8 cellular contexts compared by ENCODE assay signal in the genomic region with DNA sequence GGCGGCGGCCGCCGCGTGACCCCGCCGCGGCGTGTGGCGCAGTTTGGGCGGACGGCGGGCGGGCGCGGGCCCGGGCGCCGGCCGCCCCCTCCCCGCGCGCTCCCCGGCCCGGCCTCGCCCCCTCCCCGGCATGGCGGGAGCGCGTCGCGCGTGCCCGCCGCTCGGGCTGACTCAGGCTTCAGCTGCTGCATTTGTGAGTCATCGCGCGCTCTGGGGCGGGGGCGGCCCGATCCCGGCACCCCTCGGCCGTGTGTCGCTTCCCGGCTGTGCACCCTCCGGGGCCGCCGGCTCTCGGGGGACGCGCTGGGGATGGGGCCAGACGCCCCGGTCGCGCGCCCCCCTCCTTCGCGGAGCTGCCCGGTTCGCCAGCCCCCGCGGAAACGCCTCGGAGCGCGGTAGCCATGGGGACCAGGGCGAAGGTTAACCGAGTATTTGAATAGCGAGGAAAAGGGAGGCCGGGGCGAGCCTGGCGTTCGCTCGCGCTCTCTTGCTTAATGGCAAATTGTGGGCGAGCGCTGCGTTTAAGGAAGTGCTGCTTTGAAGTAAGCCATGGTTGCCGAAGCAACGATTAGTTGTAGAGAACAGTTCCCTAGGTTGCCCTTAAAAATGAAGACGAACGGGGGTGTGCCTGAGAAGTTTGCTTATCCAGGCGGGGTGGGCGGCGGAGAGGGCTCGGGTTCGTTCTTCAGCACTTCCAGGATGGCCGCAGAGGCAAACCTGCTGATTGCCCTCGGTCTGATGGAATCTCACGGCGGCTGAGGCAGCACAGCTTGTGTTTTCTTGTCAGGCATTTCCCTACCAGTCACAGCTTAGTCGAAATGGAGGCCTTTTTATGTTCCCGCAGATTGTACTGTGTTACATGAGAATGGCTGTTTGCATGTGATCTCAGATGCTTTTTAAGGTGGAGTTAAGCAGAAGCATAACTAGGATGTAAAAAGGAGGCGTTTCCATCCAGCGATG. TPM values are rescaled to one million over a fixed set of nuclear protein-coding genes. Genes with fewer than 3 reads are reported as not detected.
DNase-seq lines count a peak whose midpoint lies in the region; ATAC-seq and TF ChIP-seq lines count a peak whose summit lies in the region.

No MANE protein-coding gene starts in this region.

- POLR2A ChIA-PET in WTC11 (lab: Charles Lee), result interaction anchor here (1.3 to 4.2 kb wide), 2 partner anchors 10 to 20 kb away, joined by 4 to 39 read pairs; no protein-coding TSS in a partner anchor

- H2AFZ ChIP-seq in DND-41 (ENCODE audit: low read depth, low read length) (no peak overlapping the region; the same call in 1 of the 2 replicates), Karpas-422 (ENCODE audit: low read length) (no peak overlapping the region)

- no peaks in the 10 kb centered on the region for H3K9me3 Mint-ChIP-seq in WTC11
- no peaks in the 10 kb centered on the region for H3K9me3 Mint-ChIP-seq in immature natural killer cell

- no peak for TF ChIP-seq CTCF in DND-41 (IDR thresholded peaks at IDR 0.05; ENCODE audit: borderline replicate concordance, extremely low read depth, low read length, poor library complexity, severe bottlenecking)
- TF ChIP-seq CTCF in WTC11 (IDR thresholded peaks at IDR 0.05), result no peak

- H3K79me2 ChIP-seq in DND-41 (ENCODE audit: insufficient read depth, low read length) (peaks cover 66% of the 10 kb centered on the region), Karpas-422 (ENCODE audit: low read length) (peaks cover 30% of the 10 kb centered on the region)

- CTCF ChIA-PET in WTC11 (lab: Charles Lee), result interaction anchor here (0.5 to 1.6 kb wide), 6 partner anchors 9 to 228 kb away, joined by 3 to 6 read pairs (median 4); no protein-coding TSS in a partner anchor

- H3K36me3 ChIP-seq in DND-41 (ENCODE audit: insufficient read depth, low read length) (peaks cover 56% of the 10 kb centered on the region), Karpas-422 (ENCODE audit: insufficient read depth, low read length) (peaks cover 49% of the 10 kb centered on the region)

- peaks cover 48% of the 10 kb centered on the region for H3K36me3 Mint-ChIP-seq in WTC11
- peaks cover 19 to 45% (median 44%) of the 10 kb centered on the region in 3 donors for H3K36me3 Mint-ChIP-seq in immature natural killer cell

- H3K27me3 Mint-ChIP-seq in WTC11 (ENCODE audit: low read depth) (no peaks in the 10 kb centered on the region), immature natural killer cell (ENCODE audit: low read depth in 3 of 3) (peaks cover 17 to 27% (median 23%) of the 10 kb centered on the region in 3 donors)

- H3K27me3 ChIP-seq in DND-41 (ENCODE audit: insufficient read depth, low read length, poor library complexity), result no peaks in the 10 kb centered on the region
- no peaks in the 10 kb centered on the region for H3K27me3 ChIP-seq in Karpas-422 (ENCODE audit: low read length)

- H3K9ac ChIP-seq in DND-41 (ENCODE audit: low read depth, low read length), result peak overlapping the region; percentile 100
- peak overlapping the region; percentile 95 for H3K9ac ChIP-seq in Karpas-422 (ENCODE audit: low read length)

- H3K9me3 ChIP-seq in DND-41 (ENCODE audit: insufficient read depth, low read length, severe bottlenecking) (no peaks in the 10 kb centered on the region), Karpas-422 (ENCODE audit: low read length) (no peaks in the 10 kb centered on the region)

- H3K4me3 Mint-ChIP-seq in WTC11, result peak overlapping the region; percentile 80
- peak overlapping the region; percentile 92 to 97 (median 94) for H3K4me3 Mint-ChIP-seq in immature natural killer cell

- ATAC-seq in DND-41 (ENCODE audit: insufficient read depth, low read depth) (peak; percentile 22), GM21576 (IDR thresholded peaks at IDR 0.05; ENCODE audit: unreplicated experiment) (peak; percentile 22), WTC11 (no peak; the same call in 1 of the 2 replicates)

- in situ Hi-C loops in T47D (cut with HindIII; ENCODE audit: low pct_unique_long_range_greater_than_20kb, low sequenced_read_pairs), result no loop called here

- H3K27ac Mint-ChIP-seq in WTC11 (peak overlapping the region; percentile 90), immature natural killer cell (peak overlapping the region; percentile 88 to 96 (median 94))

- no peaks in the 10 kb centered on the region for H3K9me2 ChIP-seq in Karpas-422 (replicated peaks; ENCODE audit: insufficient read depth, low read length)

- peak; percentile 73 for DNase-seq in DND-41
- peak; percentile 88 for DNase-seq in Karpas-422
- DNase-seq in WTC11 (ENCODE audit: low spot score), result peak; percentile 49
- peak; percentile 38 to 71 for DNase-seq in T47D (ENCODE audit: low read depth in 1 of 2, low spot score in 1 of 2)
- peak in 2 of 3 donors; percentile 55 to 65 for DNase-seq in immature natural killer cell
- DNase-seq in NCI-H1048 (lab: John Stamatoyannopoulos, UW), result no peak

- H3K27ac ChIP-seq in DND-41 (ENCODE audit: low read length) (peak overlapping the region; percentile 96), Karpas-422 (ENCODE audit: low read length) (peak overlapping the region; percentile 79), skin epidermis (peak overlapping the region; percentile 97 to 100 (median 100))

- H4K20me1 ChIP-seq in DND-41 (ENCODE audit: insufficient read depth, low read length) (peaks cover 51% of the 10 kb centered on the region), Karpas-422 (ENCODE audit: insufficient read depth, low read depth, low read length) (peaks cover 51% of the 10 kb centered on the region)

- H3K4me1 Mint-ChIP-seq in WTC11 (peaks cover 37% of the 10 kb centered on the region), immature natural killer cell (peaks cover 33 to 45% of the 10 kb centered on the region in 2 donors)

- H3K4me2 ChIP-seq in DND-41 (ENCODE audit: insufficient read depth, low read length), result peak overlapping the region; percentile 83
- peak overlapping the region; percentile 83 for H3K4me2 ChIP-seq in Karpas-422 (ENCODE audit: low read depth, low read length, poor library complexity, severe bottlenecking)

- H3K4me3 ChIP-seq in DND-41 (ENCODE audit: low read depth in 1 of 2, low read length in 2 of 2), result peak overlapping the region; percentile 62 to 94
- H3K4me3 ChIP-seq in Karpas-422 (ENCODE audit: low read length), result peak overlapping the region; percentile 73
- peak overlapping the region; percentile 83 to 97 (median 95) for H3K4me3 ChIP-seq in skin epidermis

- H3K4me1 ChIP-seq in DND-41 (ENCODE audit: insufficient read depth, low read length) (peaks cover 47% of the 10 kb centered on the region), Karpas-422 (ENCODE audit: low read length) (peaks cover 61% of the 10 kb centered on the region)

TF ChIP-seq in WTC11, 78 proteins besides CTCF, POLR2A, EP300 and RAD21:
- TF ChIP-seq JUN (CRISPR knock-in tag; IDR thresholded peaks at IDR 0.05) (peak; percentile 70; the same call in 1 of the 2 replicates), RELA (CRISPR knock-in tag; IDR thresholded peaks at IDR 0.05; ENCODE audit: borderline replicate concordance) (no peak)

RNA-seq across cellular contexts. Expression of a gene that starts 0.9 kb away (rescaled TPM):
- 133 and 180 TPM in 2 replicates for total RNA-seq in Karpas-422 (2014; rRNA removed; shearing (Covaris generic); ENCODE audit: low replicate concordance)
- total RNA-seq in WTC11 (2021), result 224 to 282 TPM (median 236 TPM) in 3 replicates
- polyA plus RNA-seq in immature natural killer cell, result 100 to 1,000 TPM; 348 to 443 (median 414) TPM

RNA-seq across cellular contexts. Expression of a gene that starts 50.3 kb away (rescaled TPM):
- total RNA-seq in Karpas-422 (2014; rRNA removed; shearing (Covaris generic); ENCODE audit: low replicate concordance), result 94.5 and 113 TPM in 2 replicates
- 82.2 to 93.7 TPM (median 83.0 TPM) in 3 replicates for total RNA-seq in WTC11 (2021)
- polyA plus RNA-seq in immature natural killer cell, result 10 to 100 TPM; 23.4 to 44.1 (median 25.7) TPM
